ENCODE assay signal across 24 cellular contexts in the genomic region with DNA sequence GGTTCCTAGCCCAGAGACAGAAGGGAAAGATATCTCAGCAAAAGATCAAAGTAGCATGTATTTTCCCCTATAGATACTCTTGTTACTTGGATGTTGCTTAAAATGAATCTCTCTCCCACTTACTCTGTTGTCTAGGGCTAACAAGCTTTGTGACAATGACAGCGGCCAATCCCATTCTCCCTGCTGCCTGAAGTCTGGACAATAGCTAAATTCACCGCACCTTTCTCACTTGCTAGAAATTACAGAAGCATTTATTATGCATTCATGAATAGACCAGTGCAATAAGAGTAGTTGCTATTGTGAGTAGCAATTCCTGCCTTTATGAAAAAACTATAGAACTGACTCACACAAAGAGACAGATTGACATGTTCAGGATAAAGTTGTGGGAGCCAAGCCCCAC. TPM values are rescaled to one million over a fixed set of nuclear protein-coding genes. Genes with fewer than 3 reads are reported as not detected.
A peak's percentile ranks its signal among the peaks of the same experiment; 100 is the strongest.
DNase-seq lines count a peak whose midpoint lies in the region; ATAC-seq, FAIRE-seq and TF ChIP-seq lines count a peak whose summit lies in the region.
"Had no signal": no experiment of that assay in that cellular context is flagged by ENCODE, and none has a peak within 500 bp of the region (broad histone marks: within the 10 kb centered on the region; RNA-seq: fewer than 3 reads in every experiment).

No MANE protein-coding gene starts in this region.

- no peak overlapping the region for H3K4me2 ChIP-seq in neural progenitor cell
- H3K4me2 ChIP-seq: BLaER1 had no signal

- H3K4me3 Mint-ChIP-seq in endodermal cell (no peak overlapping the region), neural progenitor cell (no peak overlapping the region)
- H3K4me3 Mint-ChIP-seq: CD14-positive monocyte; CD4-positive, alpha-beta memory T cell; CD4-positive, CD25-positive, alpha-beta regulatory T cell; CD8-positive, alpha-beta memory T cell had no signal

- DNase-seq in astrocyte of the hippocampus (ENCODE audit: low read depth, low spot score) (peak; percentile 7), endodermal cell (no peak), neural progenitor cell (ENCODE audit: low spot score) (no peak), HCEC 1CT (no peak), D721Med (ENCODE audit: insufficient read length, low spot score) (no peak)
- DNase-seq: 8988T; ACHN; BE2C; C1 segment of cervical spinal cord; CD4-positive, alpha-beta memory T cell; CD4-positive, CD25-positive, alpha-beta regulatory T cell; CD8-positive, alpha-beta memory T cell; COR-L47; DMS79 treated with DMSO at 0.1 percent for 48 hours; GF-D8 had no signal

- H3K27me3 ChIP-seq in endodermal cell (ENCODE audit: control insufficient read depth, insufficient read depth, low read length, poor library complexity, severe bottlenecking) = no peaks in the 10 kb centered on the region
- H3K27me3 ChIP-seq in neural progenitor cell = no peaks in the 10 kb centered on the region
- H3K27me3 ChIP-seq: BE2C, BLaER1 had no signal

- ATAC-seq in GM18502 (IDR thresholded peaks at IDR 0.05; ENCODE audit: poor library complexity, unreplicated experiment) (no peak), GM21786 (IDR thresholded peaks at IDR 0.05; ENCODE audit: unreplicated experiment) (no peak)
- ATAC-seq: GM12878 had no signal

- WGBS in endodermal cell (ENCODE audit: insufficient coverage in 1 of 2, insufficient read length in 1 of 2), 2 experiments = 100% methylated on average over 2 of the region's 2 CpGs; no CpG with 5 or more reads in 1 of the 2 experiments

- no peaks in the 10 kb centered on the region for H3K36me3 ChIP-seq in endodermal cell (ENCODE audit: control insufficient read depth, insufficient read depth, low read length)
- no peaks in the 10 kb centered on the region for H3K36me3 ChIP-seq in neural progenitor cell
- H3K36me3 ChIP-seq: BE2C, BLaER1 had no signal

- H3K4me1 ChIP-seq in endodermal cell (ENCODE audit: control insufficient read depth, insufficient read depth, low read length) (no peaks in the 10 kb centered on the region), neural progenitor cell (no peaks in the 10 kb centered on the region)
- H3K4me1 ChIP-seq: BE2C, BLaER1 had no signal

- H4K20me1 ChIP-seq in neural progenitor cell (ENCODE audit: low read depth) = no peaks in the 10 kb centered on the region
- H4K20me1 ChIP-seq: BLaER1 had no signal

- H3K4me3 ChIP-seq in endodermal cell (ENCODE audit: low read length) (no peak overlapping the region), neural progenitor cell (no peak overlapping the region)
- H3K4me3 ChIP-seq: BLaER1, GM12878 had no signal

- H3K9me3 Mint-ChIP-seq in endodermal cell (peaks cover 17% of the 10 kb centered on the region), neural progenitor cell (peaks cover 7% of the 10 kb centered on the region)

- H3K9ac ChIP-seq in endodermal cell (ENCODE audit: extremely low read depth, low read length, poor library complexity, severe bottlenecking) (no peak overlapping the region), neural progenitor cell (no peak overlapping the region)
- H3K9ac ChIP-seq: BLaER1 had no signal

- H3K36me3 Mint-ChIP-seq in endodermal cell (ENCODE audit: low read depth) (peaks cover 10% of the 10 kb centered on the region), neural progenitor cell (peaks cover 6% of the 10 kb centered on the region)
- H3K36me3 Mint-ChIP-seq: CD14-positive monocyte had no signal

- no peaks in the 10 kb centered on the region for H3K79me2 ChIP-seq in neural progenitor cell (ENCODE audit: low read depth)

- FAIRE-seq in D721Med (lab: Jason Lieb, UNC) = no peak
- FAIRE-seq: A204.1, G401.6, GM12878, GM12892, GM19239 had no signal

- H3K27me3 Mint-ChIP-seq in endodermal cell (ENCODE audit: insufficient read depth) = no peaks in the 10 kb centered on the region
- no peaks in the 10 kb centered on the region for H3K27me3 Mint-ChIP-seq in neural progenitor cell (ENCODE audit: insufficient read depth, low read depth)
- H3K27me3 Mint-ChIP-seq: CD4-positive, alpha-beta memory T cell; CD4-positive, CD25-positive, alpha-beta regulatory T cell; CD8-positive, alpha-beta memory T cell had no signal

- no peak overlapping the region for H2AFZ ChIP-seq in neural progenitor cell (replicated peaks)

- H3K4me1 Mint-ChIP-seq in endodermal cell = peaks cover 8% of the 10 kb centered on the region
- H3K4me1 Mint-ChIP-seq in neural progenitor cell = peaks cover 4% of the 10 kb centered on the region
- H3K4me1 Mint-ChIP-seq: CD8-positive, alpha-beta memory T cell had no signal

- TF ChIP-seq CTCF in endodermal cell (conservative IDR thresholded peaks at IDR 0.05) (no peak), neural progenitor cell (IDR thresholded peaks at IDR 0.05) (no peak), D721Med (IDR thresholded peaks at IDR 0.05; ENCODE audit: insufficient read depth, missing control alignments) (no peak)

- H3K27ac Mint-ChIP-seq in endodermal cell (no peak overlapping the region), neural progenitor cell (peak overlapping the region; percentile 29)
- H3K27ac Mint-ChIP-seq: CD14-positive monocyte; CD4-positive, alpha-beta memory T cell; CD4-positive, CD25-positive, alpha-beta regulatory T cell; CD8-positive, alpha-beta memory T cell had no signal

- no peaks in the 10 kb centered on the region for H3F3A ChIP-seq in neural progenitor cell (ENCODE audit: low read depth)

- H3K9me3 ChIP-seq in endodermal cell (ENCODE audit: control insufficient read depth, low read length) = peaks cover 22% of the 10 kb centered on the region
- H3K9me3 ChIP-seq in neural progenitor cell (ENCODE audit: low read depth) = no peaks in the 10 kb centered on the region
- H3K9me3 ChIP-seq: BE2C had no signal

- H3K27ac ChIP-seq in endodermal cell (ENCODE audit: low read depth, low read length) = peak overlapping the region; percentile 44
- no peak overlapping the region for H3K27ac ChIP-seq in neural progenitor cell
- H3K27ac ChIP-seq: BLaER1 had no signal

RNA-seq across cellular contexts. Expression of a gene that starts 42.2 kb away (rescaled TPM):
- total RNA-seq in endodermal cell = 10 to 100 TPM; 54.6 to 59.3 TPM
- 68.8 TPM for polyA plus RNA-seq in endodermal cell (2013, experiment 1 of 2)
- 66.1 TPM for polyA plus RNA-seq in endodermal cell (2013, experiment 2 of 2)
- total RNA-seq in neural progenitor cell (ENCODE audit: low replicate concordance) = 61.5 and 88.6 TPM in 2 replicates
